ENCODE assay signal across 15 cellular contexts in genomic region chr7:101094376-101094775, GRCh38. TPM values are rescaled to one million over a fixed set of nuclear protein-coding genes. Genes with fewer than 3 reads are reported as not detected.
DNase-seq lines count a peak whose midpoint lies in the region; ATAC-seq, FAIRE-seq and TF ChIP-seq lines count a peak whose summit lies in the region.
"Had no signal": no experiment of that assay in that cellular context is flagged by ENCODE, and none has a peak within 500 bp of the region (broad histone marks: within the 10 kb centered on the region; RNA-seq: fewer than 3 reads in every experiment).

No MANE protein-coding gene starts in this region.

- TF ChIP-seq CTCF in natural killer cell (IDR thresholded peaks at IDR 0.05) (no peak), K562 (IDR thresholded peaks at IDR 0.05 in 2 of 3, conservative IDR thresholded peaks at IDR 0.05 in 1 of 3; ENCODE audit: insufficient read depth in 2 of 3, low read depth in 1 of 3, low read length in 3 of 3) (no peak), liver (IDR thresholded peaks at IDR 0.05; ENCODE audit: low read depth, low read length, missing input control) (no peak), gastroesophageal sphincter (IDR thresholded peaks at IDR 0.05) (no peak)

- WGBS in K562 (ENCODE audit: insufficient coverage, low coverage, missing lambda C conversion rate) = 50% methylated on average over 9 of the region's 9 CpGs
- WGBS in liver = 50% methylated on average over 9 of the region's 9 CpGs
- 50 to 55% methylated on average over 2 to 9 of the region's 9 CpGs for WGBS in gastroesophageal sphincter (ENCODE audit: low coverage in 1 of 2), 2 donors

- TF ChIP-seq EP300 in K562 (IDR thresholded peaks at IDR 0.05; ENCODE audit: low read length) = no peak
- no peak for TF ChIP-seq EP300 in gastroesophageal sphincter (IDR thresholded peaks at IDR 0.05)

- intact Hi-C loops in natural killer cell (cut with micrococcal nuclease) = no loop called here
- intact Hi-C loops in K562 (cut with micrococcal nuclease) = loop anchor here (1.0 kb wide), 1 partner anchor 44 kb away; no protein-coding TSS in a partner anchor

- peak overlapping the region; percentile 9 to 68 for H3K27ac Mint-ChIP-seq in natural killer cell
- no peak overlapping the region for H3K27ac Mint-ChIP-seq in natural killer cell treated with Interleukin-12 subunit alpha and Interleukin-12 subunit beta and Interleukin-15 and Interleukin-18, amount 100 ng/mL, for 72 hours
- H3K27ac Mint-ChIP-seq: activated naive CD4-positive, alpha-beta T cell treated with anti-CD3 and anti-CD28 coated beads, Interleukin-2, amount 50 U/mL, for 24 hours had no signal

- no peak overlapping the region for H3K4me3 Mint-ChIP-seq in natural killer cell
- no peak overlapping the region for H3K4me3 Mint-ChIP-seq in natural killer cell treated with Interleukin-12 subunit alpha and Interleukin-12 subunit beta and Interleukin-15 and Interleukin-18, amount 100 ng/mL, for 72 hours
- H3K4me3 Mint-ChIP-seq: activated naive CD4-positive, alpha-beta T cell treated with anti-CD3 and anti-CD28 coated beads, Interleukin-2, amount 50 U/mL, for 24 hours had no signal

- no peak for DNase-seq in natural killer cell
- DNase-seq in natural killer cell treated with Interleukin-12 subunit alpha and Interleukin-12 subunit beta and Interleukin-15 and Interleukin-18, amount 100 ng/mL, for 72 hours (ENCODE audit: low spot score) = no peak
- no peak for DNase-seq in K562 (ENCODE audit: extremely low read depth in 1 of 4, low spot score in 3 of 4)
- no peak for DNase-seq in DMS79 (lab: John Stamatoyannopoulos, UW)
- no peak for DNase-seq in T1000 (lab: John Stamatoyannopoulos, UW)
- no peak for DNase-seq in erythroblast (lab: John Stamatoyannopoulos, UW)
- DNase-seq: 8988T; activated CD4-positive, CD25-positive, alpha-beta regulatory T cell had no signal

- no peaks in the 10 kb centered on the region for H3K9me3 Mint-ChIP-seq in natural killer cell
- no peaks in the 10 kb centered on the region for H3K9me3 Mint-ChIP-seq in natural killer cell treated with Interleukin-12 subunit alpha and Interleukin-12 subunit beta and Interleukin-15 and Interleukin-18, amount 100 ng/mL, for 72 hours
- H3K9me3 Mint-ChIP-seq: activated naive CD4-positive, alpha-beta T cell treated with anti-CD3 and anti-CD28 coated beads, Interleukin-2, amount 50 U/mL, for 24 hours had no signal

- H3K27me3 Mint-ChIP-seq in natural killer cell (ENCODE audit: low read depth in 2 of 2) = no peaks in the 10 kb centered on the region
- H3K27me3 Mint-ChIP-seq in natural killer cell treated with Interleukin-12 subunit alpha and Interleukin-12 subunit beta and Interleukin-15 and Interleukin-18, amount 100 ng/mL, for 72 hours = no peaks in the 10 kb centered on the region
- H3K27me3 Mint-ChIP-seq: activated naive CD4-positive, alpha-beta T cell treated with anti-CD3 and anti-CD28 coated beads, Interleukin-2, amount 50 U/mL, for 24 hours had no signal

- H3K9me3 ChIP-seq in K562 (replicated peaks; ENCODE audit: control insufficient read depth, insufficient read depth, low read depth, low read length) (no peaks in the 10 kb centered on the region), liver (ENCODE audit: control insufficient read depth in 4 of 4, low read length in 3 of 4) (no peaks in the 10 kb centered on the region), gastroesophageal sphincter (no peaks in the 10 kb centered on the region)
- H3K9me3 ChIP-seq: colonic mucosa, neutrophil had no signal

- POLR2A ChIA-PET in K562 (lab: Yijun Ruan, JAX) = interaction anchor here (1.1 to 3.9 kb wide), 3 partner anchors 9 to 91 kb away, joined by 3 to 20 read pairs (median 5); partner anchors contain the start of gene TRIM56

- no peaks in the 10 kb centered on the region for H3K36me3 Mint-ChIP-seq in natural killer cell
- peaks cover 7% of the 10 kb centered on the region for H3K36me3 Mint-ChIP-seq in natural killer cell treated with Interleukin-12 subunit alpha and Interleukin-12 subunit beta and Interleukin-15 and Interleukin-18, amount 100 ng/mL, for 72 hours

- H3K4me1 ChIP-seq in K562 (replicated peaks in 1 of 2; ENCODE audit: control insufficient read depth in 2 of 2, insufficient read depth in 2 of 2, low read length in 2 of 2) = peaks cover 26 to 27% of the 10 kb centered on the region in 2 experiments; a peak in 4 of 5 replicates
- peaks cover 0 to 22% (median 18%) of the 10 kb centered on the region in 4 donors for H3K4me1 ChIP-seq in liver (ENCODE audit: control insufficient read depth in 4 of 4, insufficient read depth in 4 of 4, low read length in 3 of 4)
- H3K4me1 ChIP-seq in gastroesophageal sphincter = peaks cover 0 to 24% (median under 1%) of the 10 kb centered on the region in 3 donors
- H3K4me1 ChIP-seq: colonic mucosa had no signal

- BruUV-seq in K562 (replicated peaks; lab: Mats Ljungman, UMichigan) = no TSS peak

- no peak overlapping the region for H3K4me2 ChIP-seq in K562 (ENCODE audit: insufficient read depth, low read length)
- H3K4me2 ChIP-seq: BLaER1 had no signal

- H4K20me1 ChIP-seq in K562 (replicated peaks; ENCODE audit: control insufficient read depth, insufficient read depth, low read length) = no peaks in the 10 kb centered on the region; the same call in none of the 2 replicates

- H3K36me3 ChIP-seq in K562 (ENCODE audit: control insufficient read depth, insufficient read depth, low read length) = peaks cover 2% of the 10 kb centered on the region; the same call in 1 of the 3 replicates
- peaks cover 0 to 4% (median 3%) of the 10 kb centered on the region in 4 donors for H3K36me3 ChIP-seq in liver (ENCODE audit: control insufficient read depth in 4 of 4, insufficient read depth in 3 of 4, low read depth in 1 of 4, low read length in 3 of 4)
- peaks cover 0 to 25% of the 10 kb centered on the region in 2 donors for H3K36me3 ChIP-seq in gastroesophageal sphincter
- H3K36me3 ChIP-seq: colonic mucosa had no signal

- no peak overlapping the region for H2AFZ ChIP-seq in K562 (ENCODE audit: low read depth, low read length)

- H3K27me3 ChIP-seq in K562 (ENCODE audit: control insufficient read depth in 2 of 2, insufficient read depth in 2 of 2, low read length in 2 of 2) = no peaks in the 10 kb centered on the region
- H3K27me3 ChIP-seq in liver (ENCODE audit: control insufficient read depth in 4 of 4, insufficient read depth in 4 of 4, low read length in 3 of 4) = no peaks in the 10 kb centered on the region
- H3K27me3 ChIP-seq in gastroesophageal sphincter = no peaks in the 10 kb centered on the region
- H3K27me3 ChIP-seq: colonic mucosa, SJCRH30 had no signal

- H3K79me2 ChIP-seq in K562 (ENCODE audit: control insufficient read depth, insufficient read depth, low read length) = no peaks in the 10 kb centered on the region

- H3K9ac ChIP-seq in K562 (ENCODE audit: insufficient read depth in 1 of 2, low read depth in 2 of 2, low read length in 2 of 2) (peak overlapping the region in 1 of 2 experiments; percentile 18; a peak in 1 of 4 replicates), liver (ENCODE audit: low read depth in 1 of 2, low read length in 2 of 2) (no peak overlapping the region)
- H3K9ac ChIP-seq: BLaER1 had no signal

- TF ChIP-seq RAD21 in K562 (CRISPR knock-in tag; conservative IDR thresholded peaks at IDR 0.05 in 1 of 2, IDR thresholded peaks at IDR 0.05 in 1 of 2) = no peak
- no peak for TF ChIP-seq RAD21 in liver (IDR thresholded peaks at IDR 0.05)

- no peak for TF ChIP-seq POLR2A in K562 (conservative IDR thresholded peaks at IDR 0.05)
- no peak for TF ChIP-seq POLR2A in gastroesophageal sphincter (IDR thresholded peaks at IDR 0.05)
- no peak for TF ChIP-seq POLR2A in erythroblast (IDR thresholded peaks at IDR 0.05; ENCODE audit: low read length)

- no peak for ATAC-seq in natural killer cell
- ATAC-seq in natural killer cell treated with Interleukin-12 subunit alpha and Interleukin-12 subunit beta and Interleukin-15 and Interleukin-18, amount 100 ng/mL, for 72 hours = no peak
- no peak for ATAC-seq in K562
- no peak for ATAC-seq in gastroesophageal sphincter

- H3K4me1 Mint-ChIP-seq in natural killer cell = peaks cover 40 to 57% of the 10 kb centered on the region in 2 donors
- peaks cover 20 to 32% of the 10 kb centered on the region in 2 donors for H3K4me1 Mint-ChIP-seq in natural killer cell treated with Interleukin-12 subunit alpha and Interleukin-12 subunit beta and Interleukin-15 and Interleukin-18, amount 100 ng/mL, for 72 hours (ENCODE audit: low read depth in 2 of 2)

- no peak overlapping the region for H3K27ac ChIP-seq in K562 (ENCODE audit: extremely low read depth, low read depth, low read length)
- peak overlapping the region; percentile 15 to 43 for H3K27ac ChIP-seq in liver (ENCODE audit: low read depth in 1 of 2, low read length in 2 of 2)
- peak overlapping the region in 1 of 4 donors; percentile 35 for H3K27ac ChIP-seq in gastroesophageal sphincter
- H3K27ac ChIP-seq: BLaER1, colonic mucosa, neutrophil, SJCRH30 had no signal

- CTCF ChIA-PET in K562 (lab: Yijun Ruan, JAX; ENCODE audit: low intra/inter-chr PET ratio) = interaction anchor here (1.0 to 1.6 kb wide), 2 partner anchors 43 to 44 kb away, joined by 3 to 4 read pairs; no protein-coding TSS in a partner anchor

- no peaks in the 10 kb centered on the region for H3K9me1 ChIP-seq in K562 (ENCODE audit: control insufficient read depth, insufficient read depth, low read length)

- FAIRE-seq in K562 (lab: Jason Lieb, UNC) = no peak

- H3K4me3 ChIP-seq in K562 (no peak overlapping the region), liver (ENCODE audit: low read depth in 1 of 3, low read length in 3 of 3) (no peak overlapping the region), gastroesophageal sphincter (no peak overlapping the region)
- H3K4me3 ChIP-seq: BLaER1, colonic mucosa, SJCRH30 had no signal

- in situ Hi-C loops in K562 (cut with MboI) = no loop called here

RNA-seq across cellular contexts. Expression of gene TRIM56, which starts 9.1 kb away (rescaled TPM):
- 10 to 100 TPM; 53.6 to 75.8 (median 63.9) TPM for total RNA-seq in natural killer cell
- 10 to 100 TPM; 54.8 to 73.7 TPM for total RNA-seq in natural killer cell treated with Interleukin-12 subunit alpha and Interleukin-12 subunit beta and Interleukin-15 and Interleukin-18, amount 100 ng/mL, for 72 hours
- 30.8 and 42.4 TPM in 2 replicates for total RNA-seq in K562 (2011; cell fraction: chromatin; rRNA removed; ENCODE audit: low replicate concordance)
- total RNA-seq in K562 (2011; cell fraction: nucleolus; rRNA removed) = 23.3 and 25.4 TPM in 2 replicates
- 26.5 and 28.8 TPM in 2 replicates for total RNA-seq in K562 (2011; cell fraction: nucleoplasm; rRNA removed)
- 13.3 and 13.8 TPM in 2 replicates for total RNA-seq in K562 (2014; rRNA removed)
- total RNA-seq in K562 (2014; rRNA removed; fragmentation: Illumina TruSeq; extraction: Trizol) = 8.2 and 11.6 TPM in 2 replicates
- total RNA-seq in K562 (2015; rRNA removed; fragmentation: Illumina TruSeq; extraction: Trizol) = 10.4 and 12.1 TPM in 2 replicates
- total RNA-seq in K562 (2021) = 26.6 and 29.7 TPM in 2 replicates
- polyA plus RNA-seq in K562 (2011; rRNA removed) = 4.5 and 6.4 TPM in 2 replicates
- 2.3 and 6.2 TPM in 2 replicates for polyA plus RNA-seq in K562 (2011; cell fraction: cytosol; rRNA removed)
- 5.8 and 11.0 TPM in 2 replicates for polyA plus RNA-seq in K562 (2011; cell fraction: nucleus; rRNA removed)
- 23.0 and 23.6 TPM in 2 replicates for polyA plus RNA-seq in K562 (2012)
- 13.3 and 15.1 TPM in 2 replicates for polyA plus RNA-seq in K562 (2014; fragmentation: Illumina TruSeq; extraction: Trizol)
- 1 to 10 TPM; 2.0 to 2.7 TPM for polyA plus RNA-seq in K562 (2014; fragmentation: Nextera tagmentation; extraction: Ambion mirVana)
- 10.3 and 12.5 TPM in 2 replicates for polyA plus RNA-seq in K562 (2014; rRNA removed)
- polyA minus RNA-seq in K562 (2011; rRNA and poly(A)+ RNA removed) = 9.8 and 19.8 TPM in 2 replicates
- 5.8 and 8.5 TPM in 2 replicates for polyA minus RNA-seq in K562 (2011; cell fraction: cytosol; rRNA and poly(A)+ RNA removed)
- polyA minus RNA-seq in K562 (2011; cell fraction: nucleus; rRNA and poly(A)+ RNA removed) = 7.5 and 7.7 TPM in 2 replicates
- 10 to 100 TPM in 1 of 2 donors, 1 to 10 TPM in 1; 9.2 to 15.6 TPM for total RNA-seq in liver
- 1 to 10 TPM; 4.8 to 6.1 TPM for polyA plus RNA-seq in liver
- total RNA-seq in gastroesophageal sphincter = 10 to 100 TPM; 15.0 to 26.4 (median 23.0) TPM

RNA-seq across cellular contexts. Expression of gene SERPINE1, which starts 32.5 kb away (rescaled TPM):
- 1 to 10 TPM in 2 of 3 donors, under 1 TPM in 1; 0.48 to 5.5 (median 1.1) TPM for total RNA-seq in natural killer cell
- total RNA-seq in natural killer cell treated with Interleukin-12 subunit alpha and Interleukin-12 subunit beta and Interleukin-15 and Interleukin-18, amount 100 ng/mL, for 72 hours = not detected
- 3.1 and 8.6 TPM in 2 replicates for total RNA-seq in K562 (2011; cell fraction: chromatin; rRNA removed; ENCODE audit: low replicate concordance)
- 5.8 and 14.3 TPM in 2 replicates for total RNA-seq in K562 (2011; cell fraction: nucleolus; rRNA removed)
- 5.1 and 8.0 TPM in 2 replicates for total RNA-seq in K562 (2011; cell fraction: nucleoplasm; rRNA removed)
- total RNA-seq in K562 (2014; rRNA removed) = 0.73 and 0.91 TPM in 2 replicates
- 0.44 and 0.67 TPM in 2 replicates for total RNA-seq in K562 (2014; rRNA removed; fragmentation: Illumina TruSeq; extraction: Trizol)
- total RNA-seq in K562 (2015; rRNA removed; fragmentation: Illumina TruSeq; extraction: Trizol) = 0.22 and 0.23 TPM in 2 replicates
- total RNA-seq in K562 (2021) = 0.98 and 1.3 TPM in 2 replicates
- polyA plus RNA-seq in K562 (2011; rRNA removed) = 2.2 and 4.8 TPM in 2 replicates
- 3.0 and 10.7 TPM in 2 replicates for polyA plus RNA-seq in K562 (2011; cell fraction: cytosol; rRNA removed)
- 1.2 and 5.4 TPM in 2 replicates for polyA plus RNA-seq in K562 (2011; cell fraction: nucleus; rRNA removed)
- polyA plus RNA-seq in K562 (2012) = 2.2 and 4.3 TPM in 2 replicates
- 1.0 and 1.1 TPM in 2 replicates for polyA plus RNA-seq in K562 (2014; fragmentation: Illumina TruSeq; extraction: Trizol)
- 1 to 10 TPM in 1 of 2 experiments, under 1 TPM in 1; 0.89 to 1.6 TPM for polyA plus RNA-seq in K562 (2014; fragmentation: Nextera tagmentation; extraction: Ambion mirVana)
- 0.54 and 0.62 TPM in 2 replicates for polyA plus RNA-seq in K562 (2014; rRNA removed)
- polyA minus RNA-seq in K562 (2011; rRNA and poly(A)+ RNA removed) = 1.5 and 6.2 TPM in 2 replicates
- 5.0 and 5.4 TPM in 2 replicates for polyA minus RNA-seq in K562 (2011; cell fraction: cytosol; rRNA and poly(A)+ RNA removed)
- 0.44 and 1.6 TPM in 2 replicates for polyA minus RNA-seq in K562 (2011; cell fraction: nucleus; rRNA and poly(A)+ RNA removed)
- total RNA-seq in liver = 10 to 100 TPM in 1 of 2 donors, under 1 TPM in 1; 0.93 to 10.2 TPM
- polyA plus RNA-seq in liver = 10 to 100 TPM in 1 of 2 donors, 1 to 10 TPM in 1; 5.8 to 18.6 TPM
- total RNA-seq in gastroesophageal sphincter = 10 to 100 TPM in 3 of 4 donors, 1 to 10 TPM in 1; 5.4 to 75.3 (median 19.6) TPM

RNA-seq across cellular contexts. Expression of gene AP1S1, which starts 59.9 kb away (rescaled TPM):
- 1 to 10 TPM; 4.3 to 7.0 (median 5.0) TPM for total RNA-seq in natural killer cell
- 10 to 100 TPM; 30.9 to 39.4 TPM for total RNA-seq in natural killer cell treated with Interleukin-12 subunit alpha and Interleukin-12 subunit beta and Interleukin-15 and Interleukin-18, amount 100 ng/mL, for 72 hours
- 16.8 and 29.1 TPM in 2 replicates for total RNA-seq in K562 (2011; cell fraction: chromatin; rRNA removed; ENCODE audit: low replicate concordance)
- 29.0 and 30.9 TPM in 2 replicates for total RNA-seq in K562 (2011; cell fraction: nucleolus; rRNA removed)
- total RNA-seq in K562 (2011; cell fraction: nucleoplasm; rRNA removed) = 25.1 and 27.9 TPM in 2 replicates
- 149 and 163 TPM in 2 replicates for total RNA-seq in K562 (2014; rRNA removed)
- 68.6 and 77.7 TPM in 2 replicates for total RNA-seq in K562 (2014; rRNA removed; fragmentation: Illumina TruSeq; extraction: Trizol)
- 71.8 and 71.9 TPM in 2 replicates for total RNA-seq in K562 (2015; rRNA removed; fragmentation: Illumina TruSeq; extraction: Trizol)
- 89.4 and 91.2 TPM in 2 replicates for total RNA-seq in K562 (2021)
- polyA plus RNA-seq in K562 (2011; rRNA removed) = 113 and 121 TPM in 2 replicates
- 106 and 108 TPM in 2 replicates for polyA plus RNA-seq in K562 (2011; cell fraction: cytosol; rRNA removed)
- 56.4 and 60.9 TPM in 2 replicates for polyA plus RNA-seq in K562 (2011; cell fraction: nucleus; rRNA removed)
- polyA plus RNA-seq in K562 (2012) = 106 and 166 TPM in 2 replicates
- polyA plus RNA-seq in K562 (2014; fragmentation: Illumina TruSeq; extraction: Trizol) = 79.8 and 104 TPM in 2 replicates
- 10 to 100 TPM in 1 of 2 experiments, 1 to 10 TPM in 1; 4.4 to 13.6 TPM for polyA plus RNA-seq in K562 (2014; fragmentation: Nextera tagmentation; extraction: Ambion mirVana)
- 125 and 188 TPM in 2 replicates for polyA plus RNA-seq in K562 (2014; rRNA removed)
- polyA minus RNA-seq in K562 (2011; rRNA and poly(A)+ RNA removed) = 53.4 and 71.7 TPM in 2 replicates
- 25.1 and 29.0 TPM in 2 replicates for polyA minus RNA-seq in K562 (2011; cell fraction: cytosol; rRNA and poly(A)+ RNA removed)
- polyA minus RNA-seq in K562 (2011; cell fraction: nucleus; rRNA and poly(A)+ RNA removed) = 5.1 and 9.2 TPM in 2 replicates
- 10 to 100 TPM; 20.9 to 23.1 TPM for total RNA-seq in liver
- 10 to 100 TPM; 13.8 to 25.7 TPM for polyA plus RNA-seq in liver
- total RNA-seq in gastroesophageal sphincter = 10 to 100 TPM; 21.9 to 69.5 (median 34.3) TPM

Comparison
In these comparisons a context has a peak if more than half of its experiments do, and no peak if none do; other contexts are left out.
1. H3K27ac Mint-ChIP-seq: peak in natural killer cell (2 of 2); none in natural killer cell treated with Interleukin-12 subunit alpha and Interleukin-12 subunit beta and Interleukin-15 and Interleukin-18, amount 100 ng/mL, for 72 hours (0 of 2).